Comparison of ENCODE assay signal across 1 cellular context in genomic region chr9:114731701-114732100, GRCh38.
TF ChIP-seq lines count a peak whose summit lies in the region.

No MANE protein-coding gene starts in this region.

TF ChIP-seq in K562, 482 proteins besides CTCF, POLR2A, EP300 and RAD21:
- TF ChIP-seq ARID3B (CRISPR knock-in tag; IDR thresholded peaks at IDR 0.05; ENCODE audit: borderline replicate concordance) (no peak), ZNF23 (CRISPR knock-in tag; IDR thresholded peaks at IDR 0.05) (no peak), ATF3 (IDR thresholded peaks at IDR 0.05) (no peak), ATF3 (CRISPR knock-in tag; conservative IDR thresholded peaks at IDR 0.05) (no peak), ZNF644 (tag; IDR thresholded peaks at IDR 0.05; ENCODE audit: low read depth) (no peak), SLC30A9 (CRISPR knock-in tag; IDR thresholded peaks at IDR 0.05) (no peak), ATF7 (IDR thresholded peaks at IDR 0.05) (no peak), NUFIP1 (IDR thresholded peaks at IDR 0.05; ENCODE audit: partially characterized antibody) (no peak)
- TF ChIP-seq, protein P1, sequence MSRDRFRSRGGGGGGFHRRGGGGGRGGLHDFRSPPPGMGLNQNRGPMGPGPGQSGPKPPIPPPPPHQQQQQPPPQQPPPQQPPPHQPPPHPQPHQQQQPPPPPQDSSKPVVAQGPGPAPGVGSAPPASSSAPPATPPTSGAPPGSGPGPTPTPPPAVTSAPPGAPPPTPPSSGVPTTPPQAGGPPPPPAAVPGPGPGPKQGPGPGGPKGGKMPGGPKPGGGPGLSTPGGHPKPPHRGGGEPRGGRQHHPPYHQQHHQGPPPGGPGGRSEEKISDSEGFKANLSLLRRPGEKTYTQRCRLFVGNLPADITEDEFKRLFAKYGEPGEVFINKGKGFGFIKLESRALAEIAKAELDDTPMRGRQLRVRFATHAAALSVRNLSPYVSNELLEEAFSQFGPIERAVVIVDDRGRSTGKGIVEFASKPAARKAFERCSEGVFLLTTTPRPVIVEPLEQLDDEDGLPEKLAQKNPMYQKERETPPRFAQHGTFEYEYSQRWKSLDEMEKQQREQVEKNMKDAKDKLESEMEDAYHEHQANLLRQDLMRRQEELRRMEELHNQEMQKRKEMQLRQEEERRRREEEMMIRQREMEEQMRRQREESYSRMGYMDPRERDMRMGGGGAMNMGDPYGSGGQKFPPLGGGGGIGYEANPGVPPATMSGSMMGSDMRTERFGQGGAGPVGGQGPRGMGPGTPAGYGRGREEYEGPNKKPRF (IDR thresholded peaks at IDR 0.05; ENCODE audit: low read depth, low read length), result no peak
- TF ChIP-seq, protein P2, sequence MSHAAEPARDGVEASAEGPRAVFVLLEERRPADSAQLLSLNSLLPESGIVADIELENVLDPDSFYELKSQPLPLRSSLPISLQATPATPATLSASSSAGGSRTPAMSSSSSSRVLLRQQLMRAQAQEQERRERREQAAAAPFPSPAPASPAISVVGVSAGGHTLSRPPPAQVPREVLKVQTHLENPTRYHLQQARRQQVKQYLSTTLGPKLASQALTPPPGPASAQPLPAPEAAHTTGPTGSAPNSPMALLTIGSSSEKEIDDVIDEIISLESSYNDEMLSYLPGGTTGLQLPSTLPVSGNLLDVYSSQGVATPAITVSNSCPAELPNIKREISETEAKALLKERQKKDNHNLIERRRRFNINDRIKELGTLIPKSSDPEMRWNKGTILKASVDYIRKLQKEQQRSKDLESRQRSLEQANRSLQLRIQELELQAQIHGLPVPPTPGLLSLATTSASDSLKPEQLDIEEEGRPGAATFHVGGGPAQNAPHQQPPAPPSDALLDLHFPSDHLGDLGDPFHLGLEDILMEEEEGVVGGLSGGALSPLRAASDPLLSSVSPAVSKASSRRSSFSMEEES (CRISPR knock-in tag; IDR thresholded peaks at IDR 0.05), result peak; percentile 41
